ENCODE assay signal across 8 cellular contexts in genomic region chr9:98944130-98945074, GRCh38. TPM values are rescaled to one million over a fixed set of nuclear protein-coding genes. Genes with fewer than 3 reads are reported as not detected.
DNase-seq lines count a peak whose midpoint lies in the region; ATAC-seq, FAIRE-seq and TF ChIP-seq lines count a peak whose summit lies in the region.

No MANE protein-coding gene starts in this region.

- DNase-seq in D721Med (ENCODE audit: insufficient read length, low spot score) (peak; percentile 26), NCI-H69 (lab: John Stamatoyannopoulos, UW) (peak; percentile 66), esophagus muscularis mucosa (ENCODE audit: extremely low spot score) (no peak), ovary (peak; percentile 36 to 69 (median 48)), activated gamma-delta T cell (lab: John Stamatoyannopoulos, UW) (no peak), DMS153 (lab: John Stamatoyannopoulos, UW) (no peak), mesenteric fat pad (ENCODE audit: low spot score) (no peak)

- FAIRE-seq in D721Med (lab: Jason Lieb, UNC) = no peak

- TF ChIP-seq EP300 in esophagus muscularis mucosa (IDR thresholded peaks at IDR 0.05) (no peak), ovary (IDR thresholded peaks at IDR 0.05) (no peak)

- WGBS in esophagus muscularis mucosa = 3% methylated on average over 42 of the region's 49 CpGs
- 6 to 10% (median 7%) methylated on average over 38 to 49 of the region's 49 CpGs for WGBS in ovary, 3 donors

- TF ChIP-seq POLR2A in esophagus muscularis mucosa (IDR thresholded peaks at IDR 0.05; ENCODE audit: low read depth) (no peak), ovary (IDR thresholded peaks at IDR 0.05) (no peak)

- intact Hi-C loops in esophagus muscularis mucosa (cut with DNase I) = loop anchor here (5.0 kb wide), 2 partner anchors 33 to 82 kb away; no protein-coding TSS in a partner anchor
- intact Hi-C loops in ovary (cut with DNase I) = no loop called here

- no peak for ATAC-seq in GM21619 (IDR thresholded peaks at IDR 0.05; ENCODE audit: unreplicated experiment)

- H3K27me3 ChIP-seq in esophagus muscularis mucosa (peaks cover 0 to 4% (median 0%) of the 10 kb centered on the region in 4 donors), ovary (no peaks in the 10 kb centered on the region)

- no peaks in the 10 kb centered on the region for H3K9me3 ChIP-seq in esophagus muscularis mucosa
- no peaks in the 10 kb centered on the region for H3K9me3 ChIP-seq in ovary

- H3K27ac ChIP-seq in esophagus muscularis mucosa (replicated peaks in 1 of 4) (peak overlapping the region; percentile 87 to 92 (median 90)), ovary (peak overlapping the region; percentile 16 to 58)

- H3K36me3 ChIP-seq in esophagus muscularis mucosa (no peaks in the 10 kb centered on the region), ovary (no peaks in the 10 kb centered on the region)

- peaks cover 27 to 83% (median 65%) of the 10 kb centered on the region in 4 donors for H3K4me1 ChIP-seq in esophagus muscularis mucosa
- peaks cover 3% of the 10 kb centered on the region for H3K4me1 ChIP-seq in ovary (ENCODE audit: insufficient read depth)

- TF ChIP-seq CTCF in D721Med (IDR thresholded peaks at IDR 0.05; ENCODE audit: insufficient read depth, missing control alignments) (no peak), esophagus muscularis mucosa (IDR thresholded peaks at IDR 0.05) (no peak), ovary (IDR thresholded peaks at IDR 0.05) (no peak)

- H3K4me3 ChIP-seq in esophagus muscularis mucosa = peak overlapping the region; percentile 66 to 78 (median 69)
- H3K4me3 ChIP-seq in ovary = peak overlapping the region; percentile 63

RNA-seq across cellular contexts. Expression of gene COL15A1, which starts 0.7 kb away (rescaled TPM):
- total RNA-seq in esophagus muscularis mucosa (100 to 1,000 TPM; 134 to 256 (median 145) TPM), ovary (100 to 1,000 TPM in 1 of 7 donors, 10 to 100 TPM in 6; 12.8 to 195 (median 49.5) TPM), mesenteric fat pad (73.3 TPM)
- 10 to 100 TPM; 28.9 to 48.6 TPM for polyA plus RNA-seq in ovary

Comparison
In these comparisons a context has a peak if more than half of its experiments do, and no peak if none do; other contexts are left out.
1. DNase-seq: peak in D721Med (single experiment), NCI-H69 (single experiment) and ovary (5 of 5); none in esophagus muscularis mucosa (single experiment), activated gamma-delta T cell (single experiment), DMS153 (single experiment) and mesenteric fat pad (single experiment).